Comparison of ENCODE assay signal across 8 cellular contexts in the genomic region with DNA sequence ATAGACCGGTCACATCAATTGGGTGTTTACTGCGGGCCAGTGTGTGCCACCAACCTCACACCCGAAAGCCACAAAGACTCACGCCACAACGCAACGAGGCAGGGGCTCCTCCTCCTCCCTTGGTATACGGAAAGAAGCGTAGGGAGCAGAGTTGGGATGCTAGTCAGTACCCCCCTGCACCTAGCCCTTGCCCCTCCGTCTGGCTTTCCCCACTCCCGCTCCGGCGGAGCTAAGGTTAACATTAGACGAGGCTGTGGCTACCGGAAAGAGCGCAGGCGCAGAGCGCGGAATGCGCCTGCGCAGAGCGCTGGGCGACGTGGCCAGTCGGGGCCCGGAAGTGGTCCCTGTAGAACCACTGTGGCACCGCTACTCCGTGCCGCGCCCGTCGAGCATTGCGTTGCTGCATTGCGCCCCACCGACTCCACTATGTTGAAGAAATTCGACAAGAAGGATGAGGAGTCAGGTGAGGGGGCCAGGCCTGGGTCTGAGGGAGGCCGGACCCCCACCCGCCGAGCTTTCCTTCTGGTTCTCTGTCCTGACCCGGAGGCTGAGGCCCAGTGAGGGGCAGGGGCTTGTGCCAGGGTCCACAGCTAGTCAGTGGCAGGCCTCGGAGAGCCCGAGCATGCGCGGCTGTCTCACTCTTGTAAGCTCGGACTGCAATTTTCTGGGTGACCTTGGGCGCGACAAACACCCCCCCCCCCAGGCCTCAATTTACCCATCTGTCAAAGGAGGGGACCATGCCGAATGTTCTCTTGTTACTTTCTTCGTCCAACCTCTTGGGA. TPM values are rescaled to one million over a fixed set of nuclear protein-coding genes. Genes with fewer than 3 reads are reported as not detected.
DNase-seq lines count a peak whose midpoint lies in the region; ATAC-seq, FAIRE-seq and TF ChIP-seq lines count a peak whose summit lies in the region.

A gene with protein sequence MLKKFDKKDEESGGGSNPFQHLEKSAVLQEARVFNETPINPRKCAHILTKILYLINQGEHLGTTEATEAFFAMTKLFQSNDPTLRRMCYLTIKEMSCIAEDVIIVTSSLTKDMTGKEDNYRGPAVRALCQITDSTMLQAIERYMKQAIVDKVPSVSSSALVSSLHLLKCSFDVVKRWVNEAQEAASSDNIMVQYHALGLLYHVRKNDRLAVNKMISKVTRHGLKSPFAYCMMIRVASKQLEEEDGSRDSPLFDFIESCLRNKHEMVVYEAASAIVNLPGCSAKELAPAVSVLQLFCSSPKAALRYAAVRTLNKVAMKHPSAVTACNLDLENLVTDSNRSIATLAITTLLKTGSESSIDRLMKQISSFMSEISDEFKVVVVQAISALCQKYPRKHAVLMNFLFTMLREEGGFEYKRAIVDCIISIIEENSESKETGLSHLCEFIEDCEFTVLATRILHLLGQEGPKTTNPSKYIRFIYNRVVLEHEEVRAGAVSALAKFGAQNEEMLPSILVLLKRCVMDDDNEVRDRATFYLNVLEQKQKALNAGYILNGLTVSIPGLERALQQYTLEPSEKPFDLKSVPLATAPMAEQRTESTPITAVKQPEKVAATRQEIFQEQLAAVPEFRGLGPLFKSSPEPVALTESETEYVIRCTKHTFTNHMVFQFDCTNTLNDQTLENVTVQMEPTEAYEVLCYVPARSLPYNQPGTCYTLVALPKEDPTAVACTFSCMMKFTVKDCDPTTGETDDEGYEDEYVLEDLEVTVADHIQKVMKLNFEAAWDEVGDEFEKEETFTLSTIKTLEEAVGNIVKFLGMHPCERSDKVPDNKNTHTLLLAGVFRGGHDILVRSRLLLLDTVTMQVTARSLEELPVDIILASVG (plus strand): TSS at position 323 of the 782 bp plus-strand sequence. CDS start 104 bp downstream, at position 427.

- H3K27ac Mint-ChIP-seq in activated naive CD4-positive, alpha-beta T cell treated with anti-CD3 and anti-CD28 coated beads for 36 hours = peak within 1 kb of the TSS; percentile 89

- H3K36me3 Mint-ChIP-seq in activated naive CD4-positive, alpha-beta T cell treated with anti-CD3 and anti-CD28 coated beads for 36 hours (ENCODE audit: low read depth) = peaks cover 27% of the 10 kb centered on the region

- H3K9me3 Mint-ChIP-seq in activated naive CD4-positive, alpha-beta T cell treated with anti-CD3 and anti-CD28 coated beads for 36 hours = no peaks in the 10 kb centered on the region

- H3K4me3 ChIP-seq in SK-N-MC = peak within 1 kb of the TSS; percentile 93
- H3K4me3 ChIP-seq in neutrophil (ENCODE audit: low read depth in 1 of 2, low read length in 1 of 2) = peak within 1 kb of the TSS; percentile 98 to 99

- CTCF ChIA-PET in activated naive CD4-positive, alpha-beta T cell treated with anti-CD3 and anti-CD28 coated beads for 36 hours (lab: Charles Lee) = interaction anchor here (0.6 to 5.9 kb wide), 11 partner anchors 14 to 279 kb away, joined by 3 to 54 read pairs (median 4); a partner anchor contains a TSS

- H3K4me1 ChIP-seq in neutrophil (ENCODE audit: control insufficient read depth in 1 of 2, insufficient read depth in 1 of 2, low read depth in 1 of 2, low read length in 1 of 2) = peaks cover 30 to 34% of the 10 kb centered on the region in 2 experiments

- no peaks in the 10 kb centered on the region for H3K27me3 Mint-ChIP-seq in activated naive CD4-positive, alpha-beta T cell treated with anti-CD3 and anti-CD28 coated beads for 36 hours (ENCODE audit: low read depth)

- H3K36me3 ChIP-seq in SK-N-MC (ENCODE audit: insufficient read depth, low read length) (peaks cover 25% of the 10 kb centered on the region), neutrophil (peaks cover 30% of the 10 kb centered on the region)

- H3K27me3 ChIP-seq in neutrophil = no peaks in the 10 kb centered on the region

- H3K4me3 Mint-ChIP-seq in activated naive CD4-positive, alpha-beta T cell treated with anti-CD3 and anti-CD28 coated beads for 36 hours = peak within 1 kb of the TSS; percentile 95

- ATAC-seq in HG02571 (IDR thresholded peaks at IDR 0.05; ENCODE audit: unreplicated experiment) = peak; percentile 84

- intact Hi-C loops in activated naive CD4-positive, alpha-beta T cell treated with anti-CD3 and anti-CD28 coated beads for 36 hours (cut with micrococcal nuclease) = loop anchor here (1.0 kb wide), 6 partner anchors 29 to 222 kb away; a partner anchor contains a TSS

- DNase-seq in GM04504 (ENCODE audit: low read depth) (peak; percentile 78), NCI-H1092 (lab: John Stamatoyannopoulos, UW) (peak; percentile 87), SK-N-MC (ENCODE audit: low read depth, low spot score) (no peak), frontal cortex (ENCODE audit: low spot score in 2 of 2) (peak; percentile 82 to 92)
- peak; percentile 86 for DNase-seq in activated naive CD4-positive, alpha-beta T cell treated with anti-CD3 and anti-CD28 coated beads for 36 hours

- TF ChIP-seq CTCF in neutrophil (IDR thresholded peaks at IDR 0.05) (peak; percentile 51), subcutaneous adipose tissue (IDR thresholded peaks at IDR 0.05; ENCODE audit: low read depth) (no peak)

- H3K9me3 ChIP-seq in SK-N-MC (ENCODE audit: low read depth, low read length) (no peaks in the 10 kb centered on the region), neutrophil (no peaks in the 10 kb centered on the region)

- FAIRE-seq in frontal cortex (lab: Jason Lieb, UNC) = no peak

- peak within 1 kb of the TSS; percentile 97 for H3K9ac ChIP-seq in SK-N-MC (ENCODE audit: insufficient read length)

- H3K4me1 Mint-ChIP-seq in activated naive CD4-positive, alpha-beta T cell treated with anti-CD3 and anti-CD28 coated beads for 36 hours (ENCODE audit: low read depth) = peaks cover 33% of the 10 kb centered on the region

- peak within 1 kb of the TSS; percentile 60; the same call in 1 of the 2 replicates for H3K27ac ChIP-seq in SK-N-MC
- peak within 1 kb of the TSS; percentile 90 for H3K27ac ChIP-seq in neutrophil

RNA-seq across cellular contexts. Expression of the gene that starts here (rescaled TPM):
- total RNA-seq in activated naive CD4-positive, alpha-beta T cell treated with anti-CD3 and anti-CD28 coated beads for 36 hours = 100 to 1,000 TPM; 125 to 128 TPM
- total RNA-seq in frontal cortex = 137 TPM
- 100 to 1,000 TPM in 2 of 4 donors, 10 to 100 TPM in 2; 81.9 to 105 (median 91.8) TPM for total RNA-seq in subcutaneous adipose tissue
